1 cellular context compared by ENCODE assay signal in the genomic region with DNA sequence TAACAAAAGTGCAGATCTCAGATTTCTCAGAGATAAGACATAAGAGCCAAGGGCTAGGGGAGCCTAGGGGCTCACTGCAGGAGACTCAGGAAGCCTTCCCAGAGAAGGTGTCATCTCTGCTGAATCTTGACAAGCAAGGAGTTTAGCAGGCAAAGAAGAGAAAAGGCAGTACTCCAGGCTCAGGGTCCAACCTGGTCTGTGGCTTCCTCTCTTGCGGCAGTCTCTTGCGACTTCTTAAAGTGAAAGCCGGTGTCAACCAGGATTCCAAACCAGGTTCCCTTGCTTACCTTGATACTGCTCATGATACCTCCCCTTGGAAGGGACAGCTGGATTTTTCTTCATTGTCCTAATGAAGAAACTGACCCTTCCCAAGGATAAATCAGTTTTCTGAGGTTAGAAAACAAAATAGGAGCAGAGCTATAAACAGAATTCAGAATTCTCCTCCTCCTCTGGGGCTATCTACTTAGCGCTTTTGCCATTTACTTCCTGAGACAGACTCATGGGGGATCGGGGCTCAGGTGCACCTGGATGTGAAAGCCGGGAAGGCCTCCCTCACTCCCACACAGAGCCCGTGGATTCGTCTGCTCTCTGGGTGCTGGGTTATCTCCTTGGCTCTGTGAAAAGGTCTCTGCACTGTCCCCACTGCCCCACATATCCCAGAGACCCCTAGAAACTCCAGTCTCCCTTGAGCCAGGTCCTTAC.
TF ChIP-seq lines count a peak whose summit lies in the region.

No MANE protein-coding gene starts in this region.

TF ChIP-seq in H1, 55 proteins besides CTCF, POLR2A, EP300 and RAD21:
- no peak for TF ChIP-seq ZNF274 (IDR thresholded peaks at IDR 0.05; ENCODE audit: borderline replicate concordance, extremely low read depth, low read length)
- no peak for TF ChIP-seq CEBPB (IDR thresholded peaks at IDR 0.05; ENCODE audit: low read depth, low read length)
- no peak for TF ChIP-seq NRF1 (IDR thresholded peaks at IDR 0.05; ENCODE audit: low read depth, low read length)
- TF ChIP-seq SRF (IDR thresholded peaks at IDR 0.05; ENCODE audit: low read depth, low read length) = no peak
- no peak for TF ChIP-seq SIRT6 (IDR thresholded peaks at IDR 0.05; ENCODE audit: low read length)
- TF ChIP-seq CREB1 (IDR thresholded peaks at IDR 0.05) = no peak
- no peak for TF ChIP-seq CTBP2 (IDR thresholded peaks at IDR 0.05; ENCODE audit: borderline replicate concordance, insufficient read depth, insufficient read length, low read length)
- TF ChIP-seq GABPA (IDR thresholded peaks at IDR 0.05; ENCODE audit: borderline replicate concordance, insufficient read depth, low read length) = no peak
- TF ChIP-seq EGR1 (IDR thresholded peaks at IDR 0.05; ENCODE audit: borderline replicate concordance, low read depth, low read length) = no peak
- no peak for TF ChIP-seq HDAC6 (IDR thresholded peaks at IDR 0.05; ENCODE audit: low read depth, low read length)
- TF ChIP-seq KDM4A (IDR thresholded peaks at IDR 0.05; ENCODE audit: low read depth, low read length, severe bottlenecking) = no peak
